8 cellular contexts compared by ENCODE assay signal in genomic region chr11:77449060-77449521, GRCh38.
DNase-seq lines count a peak whose midpoint lies in the region; ATAC-seq and TF ChIP-seq lines count a peak whose summit lies in the region.

No MANE protein-coding gene starts in this region.

- peak; percentile 50 for DNase-seq in GM13976 (ENCODE audit: low spot score)
- peak; percentile 17 for DNase-seq in epithelial cell of esophagus (ENCODE audit: low read depth)
- DNase-seq in NCI-H1092 treated with DMSO at 0.1 percent for 48 hours (lab: John Stamatoyannopoulos, UW): no peak
- DNase-seq in islet precursor cell: no peak
- DNase-seq in HuH-7.5 (ENCODE audit: low spot score): no peak
- DNase-seq in GM03348 (ENCODE audit: low spot score): no peak

- TF ChIP-seq CTCF in GM13976 (IDR thresholded peaks at IDR 0.05; ENCODE audit: borderline replicate concordance, control extremely low read depth, extremely low read depth, insufficient read depth, missing control alignments) (no peak), epithelial cell of esophagus (IDR thresholded peaks at IDR 0.05; ENCODE audit: insufficient read depth, low read depth, low read length, missing control alignments) (no peak)

- in situ Hi-C loops in GM13976 (cut with MboI; ENCODE audit: low sequenced_read_pairs, unreplicated experiment): no loop called here

- ATAC-seq in GM21423 (IDR thresholded peaks at IDR 0.05; ENCODE audit: unreplicated experiment) (peak; percentile 51), HG03571 (IDR thresholded peaks at IDR 0.05; ENCODE audit: unreplicated experiment) (peak; percentile 52)

- no peak overlapping the region for H3K4me3 ChIP-seq in epithelial cell of esophagus (ENCODE audit: low read length)

Comparison
In these comparisons a context has a peak if more than half of its experiments do, and no peak if none do; other contexts are left out.
1. DNase-seq: peak in GM13976 (single experiment) and epithelial cell of esophagus (single experiment); none in NCI-H1092 treated with DMSO at 0.1 percent for 48 hours (single experiment), islet precursor cell (single experiment), HuH-7.5 (single experiment) and GM03348 (single experiment).